10 cellular contexts compared by ENCODE assay signal in genomic region chr6:28758046-28758817, GRCh38.
DNase-seq lines count a peak whose midpoint lies in the region; ATAC-seq and TF ChIP-seq lines count a peak whose summit lies in the region.
"Had no signal": no experiment of that assay in that cellular context is flagged by ENCODE, and none has a peak within 500 bp of the region (broad histone marks: within the 10 kb centered on the region; RNA-seq: fewer than 3 reads in every experiment).

No MANE protein-coding gene starts in this region.

- no peaks in the 10 kb centered on the region for H3K36me3 ChIP-seq in HEK293 (ENCODE audit: control insufficient read depth in 2 of 2, insufficient read depth in 1 of 2, low read length in 2 of 2)
- no peaks in the 10 kb centered on the region for H3K36me3 ChIP-seq in brain microvascular endothelial cell (replicated peaks)
- no peaks in the 10 kb centered on the region for H3K36me3 ChIP-seq in neuron (ENCODE audit: insufficient read depth, low read length)

- in situ Hi-C loops in brain microvascular endothelial cell (cut with HindIII; ENCODE audit: low pct_ligation_motif_present, low sequenced_read_pairs), result no loop called here

- TF ChIP-seq CTCF in HEK293 (tag by site-specific recombination; IDR thresholded peaks at IDR 0.05), result no peak
- TF ChIP-seq CTCF in brain microvascular endothelial cell (IDR thresholded peaks at IDR 0.05; ENCODE audit: low read depth, low read length, missing control alignments), result no peak
- TF ChIP-seq CTCF in RWPE1 (conservative IDR thresholded peaks at IDR 0.05; ENCODE audit: low read depth), result no peak

- H3K4me1 ChIP-seq in HEK293 (ENCODE audit: control insufficient read depth, insufficient read depth, low read length), result no peaks in the 10 kb centered on the region
- H3K4me1 ChIP-seq in neuron (ENCODE audit: insufficient read depth, low read length), result no peaks in the 10 kb centered on the region

- H2AFZ ChIP-seq in neuron (ENCODE audit: low read depth, low read length), result no peak overlapping the region

- POLR2A ChIA-PET in HEK293 (lab: Yijun Ruan, JAX) (interaction anchor here (0.6 to 2.6 kb wide), 9 partner anchors 11 to 870 kb away, joined by 3 to 21 read pairs (median 7); no protein-coding TSS in a partner anchor), RWPE1 (lab: Yijun Ruan, JAX; ENCODE audit: low non-redundant PET) (no interaction called here)

- CTCF ChIA-PET in HEK293 (lab: Yijun Ruan, JAX), result interaction anchor here (0.6 to 2.6 kb wide), 9 partner anchors 8 to 617 kb away, joined by 3 to 8 read pairs (median 3); no protein-coding TSS in a partner anchor
- CTCF ChIA-PET in RWPE1 (lab: Yijun Ruan, JAX), result interaction anchor here (0.7 kb wide), 1 partner anchor 237 kb away, joined by 3 read pairs; no protein-coding TSS in a partner anchor

- DNase-seq in NCI-H226 (peak; percentile 74), brain microvascular endothelial cell (peak; percentile 85), KG1 (lab: John Stamatoyannopoulos, UW) (no peak), RWPE1 (ENCODE audit: low spot score) (no peak)
- DNase-seq: cerebellar nuclear complex, posterior cingulate gyrus, SIG-M5 had no signal

- no peak for ATAC-seq in HG02763 (IDR thresholded peaks at IDR 0.05; ENCODE audit: unreplicated experiment)

- H3K27ac ChIP-seq in HEK293 (ENCODE audit: extremely low read depth, low read depth, low read length) (peak overlapping the region; percentile 82), brain microvascular endothelial cell (no peak overlapping the region), RWPE1 (no peak overlapping the region)

- H3K9me3 ChIP-seq in HEK293 (ENCODE audit: control insufficient read depth, insufficient read depth, low read depth, low read length) (no peaks in the 10 kb centered on the region), neuron (ENCODE audit: low read length) (no peaks in the 10 kb centered on the region)

- H3K27me3 ChIP-seq in brain microvascular endothelial cell (replicated peaks) (no peaks in the 10 kb centered on the region), neuron (ENCODE audit: insufficient read depth, low read length) (peaks cover 34% of the 10 kb centered on the region)

- H3K4me3 ChIP-seq in HEK293 (ENCODE audit: low read depth, low read length), result peak overlapping the region; percentile 48
- peak overlapping the region; percentile 37 for H3K4me3 ChIP-seq in brain microvascular endothelial cell (ENCODE audit: low read depth, low read length)
- H3K4me3 ChIP-seq in neuron (ENCODE audit: low read length), result peak overlapping the region; percentile 15

TF ChIP-seq in HEK293, 187 proteins besides CTCF, POLR2A, EP300 and RAD21 (continues in another document):
- TF ChIP-seq PRDM1 (tag by site-specific recombination; IDR thresholded peaks at IDR 0.05) (0 out of 2 replicates have a peak, but pooled peaks have one; percentile 50), ZNF610 (tag by site-specific recombination; IDR thresholded peaks at IDR 0.05; ENCODE audit: borderline replicate concordance) (peak; percentile 66), ZSCAN4 (tag by site-specific recombination; IDR thresholded peaks at IDR 0.05) (peak; percentile 35; the same call in 1 of the 2 replicates), ZNF596 (tag by site-specific recombination; IDR thresholded peaks at IDR 0.05) (peak; percentile 41; the same call in 1 of the 2 replicates), ZNF335 (tag by site-specific recombination; conservative IDR thresholded peaks at IDR 0.05) (peak; percentile 76; the same call in 1 of the 2 replicates), KLF16 (tag by site-specific recombination; IDR thresholded peaks at IDR 0.05) (no peak), ZNF148 (tag by site-specific recombination; IDR thresholded peaks at IDR 0.05; ENCODE audit: borderline replicate concordance) (no peak), PRDM6 (tag by site-specific recombination; IDR thresholded peaks at IDR 0.05) (peak; percentile 72), ZNF394 (tag by site-specific recombination; IDR thresholded peaks at IDR 0.05; ENCODE audit: borderline replicate concordance) (peak; percentile 79), ZNF580 (tag by site-specific recombination; IDR thresholded peaks at IDR 0.05) (peak; percentile 85), ZNF24 (tag by site-specific recombination; IDR thresholded peaks at IDR 0.05) (no peak), ZBTB26 (tag by site-specific recombination; optimal IDR thresholded peaks at IDR 0.05) (no peak), ZNF202 (tag by site-specific recombination; IDR thresholded peaks at IDR 0.05; ENCODE audit: borderline replicate concordance) (no peak), KLF1 (tag by site-specific recombination; IDR thresholded peaks at IDR 0.05) (no peak), SP3 (tag by site-specific recombination; IDR thresholded peaks at IDR 0.05) (peak; percentile 16; the same call in 1 of the 2 replicates), ZIC2 (tag by site-specific recombination; IDR thresholded peaks at IDR 0.05) (peak; percentile 9; the same call in 1 of the 2 replicates), KLF9 (tag by site-specific recombination; IDR thresholded peaks at IDR 0.05; ENCODE audit: low read depth) (peak; percentile 62), ZXDB (tag by site-specific recombination; IDR thresholded peaks at IDR 0.05) (peak; percentile 39; the same call in 1 of the 2 replicates), ZNF639 (tag by site-specific recombination; IDR thresholded peaks at IDR 0.05) (peak; percentile 68), SCRT2 (tag by site-specific recombination; IDR thresholded peaks at IDR 0.05) (peak; percentile 98)

Comparison
In these comparisons a context has a peak if more than half of its experiments do, and no peak if none do; other contexts are left out.
1. DNase-seq: peak in NCI-H226 (single experiment) and brain microvascular endothelial cell (single experiment); none in KG1 (single experiment) and RWPE1 (single experiment).
2. Peak in every context shown above with its lines, with median percentiles within 50 percentile points of each other: H3K4me3 ChIP-seq.